Comparison of ENCODE assay signal across 8 cellular contexts in genomic region chr15:65133550-65134200, GRCh38. TPM values are rescaled to one million over a fixed set of nuclear protein-coding genes. Genes with fewer than 3 reads are reported as not detected.
DNase-seq lines count a peak whose midpoint lies in the region; ATAC-seq and TF ChIP-seq lines count a peak whose summit lies in the region.

Gene PDCD7 (minus strand): TSS chr15:65133808. CDS start chr15:65133781, 27 bp downstream.

- peak; percentile 85 for ATAC-seq in HG02642 (IDR thresholded peaks at IDR 0.05; ENCODE audit: poor library complexity, unreplicated experiment)

- H3K9me3 ChIP-seq in SU-DHL-6 (ENCODE audit: insufficient read depth, low read length) (peaks cover 7% of the 10 kb centered on the region; the same call in 1 of the 2 replicates), cardiac muscle cell (ENCODE audit: low read depth) (no peaks in the 10 kb centered on the region), parathyroid adenoma (ENCODE audit: control insufficient read depth, low read length) (no peaks in the 10 kb centered on the region), tibial nerve (no peaks in the 10 kb centered on the region)

- H4K20me1 ChIP-seq in SU-DHL-6 (ENCODE audit: low read depth, low read length): no peaks in the 10 kb centered on the region

- peak in 1 of 2 donors; percentile 88 for TF ChIP-seq EP300 in tibial nerve (IDR thresholded peaks at IDR 0.05)

- no peak for TF ChIP-seq CTCF in GM10248 (IDR thresholded peaks at IDR 0.05; ENCODE audit: control extremely low read depth, extremely low read depth, low read depth, missing control alignments)
- no peak for TF ChIP-seq CTCF in SU-DHL-6 (IDR thresholded peaks at IDR 0.05; ENCODE audit: insufficient read depth, low read length, poor library complexity, severe bottlenecking)
- no peak for TF ChIP-seq CTCF in cardiac muscle cell (IDR thresholded peaks at IDR 0.05; ENCODE audit: low read depth, low read length)
- TF ChIP-seq CTCF in parathyroid adenoma (IDR thresholded peaks at IDR 0.05): no peak
- TF ChIP-seq CTCF in tibial nerve (IDR thresholded peaks at IDR 0.05): no peak

- H3K4me3 ChIP-seq in SU-DHL-6 (ENCODE audit: insufficient read depth, low read length, poor library complexity, severe bottlenecking): peak within 1 kb of the TSS; percentile 81
- H3K4me3 ChIP-seq in cardiac muscle cell: peak within 1 kb of the TSS; percentile 88
- H3K4me3 ChIP-seq in parathyroid adenoma (ENCODE audit: low read depth, low read length): peak within 1 kb of the TSS; percentile 78
- H3K4me3 ChIP-seq in tibial nerve: peak within 1 kb of the TSS; percentile 71 to 99 (median 93)

- H3K36me3 ChIP-seq in SU-DHL-6 (ENCODE audit: low read length) (0 out of 2 replicates have a peak, but pooled peaks cover under 1% of the 10 kb centered on the region), cardiac muscle cell (peaks cover 9% of the 10 kb centered on the region), parathyroid adenoma (ENCODE audit: control insufficient read depth, insufficient read depth, low read length) (no peaks in the 10 kb centered on the region), tibial nerve (peaks cover 0 to 31% (median 5%) of the 10 kb centered on the region in 3 donors)

- 1% methylated on average over 27 to 45 of the region's 45 CpGs for WGBS in tibial nerve, 2 donors

- H3K27me3 ChIP-seq in SU-DHL-6 (ENCODE audit: low read length) (no peaks in the 10 kb centered on the region), cardiac muscle cell (no peaks in the 10 kb centered on the region), parathyroid adenoma (ENCODE audit: control insufficient read depth, insufficient read depth, low read length) (no peaks in the 10 kb centered on the region), tibial nerve (no peaks in the 10 kb centered on the region)

- H3F3A ChIP-seq in SU-DHL-6 (ENCODE audit: insufficient read depth): no peaks in the 10 kb centered on the region

- POLR2A ChIA-PET in GM10248 (lab: Yijun Ruan, JAX): no interaction called here

- peak within 1 kb of the TSS; percentile 87 for H3K4me2 ChIP-seq in SU-DHL-6 (ENCODE audit: low read depth, low read length, poor library complexity, severe bottlenecking)
- peak within 1 kb of the TSS; percentile 82 for H3K4me2 ChIP-seq in parathyroid adenoma (ENCODE audit: low read length)

- H3K4me1 ChIP-seq in cardiac muscle cell (ENCODE audit: low read depth) (peaks cover 10% of the 10 kb centered on the region), parathyroid adenoma (peaks cover 4% of the 10 kb centered on the region), tibial nerve (peaks cover 0 to 40% (median 14%) of the 10 kb centered on the region in 4 donors)

- peak; percentile 31 to 66 for TF ChIP-seq POLR2A in tibial nerve (IDR thresholded peaks at IDR 0.05)

- H3K27ac ChIP-seq in SU-DHL-6 (ENCODE audit: low read depth, low read length) (peak within 1 kb of the TSS; percentile 57), cardiac muscle cell (peak within 1 kb of the TSS; percentile 95), parathyroid adenoma (peak within 1 kb of the TSS; percentile 69), tibial nerve (peak within 1 kb of the TSS; percentile 68 to 93 (median 88))

- no peaks in the 10 kb centered on the region for H3K9me2 ChIP-seq in SU-DHL-6 (replicated peaks; ENCODE audit: insufficient read depth, low read length)

- H3K79me2 ChIP-seq in SU-DHL-6 (ENCODE audit: insufficient read depth, low read length) (peaks cover 24% of the 10 kb centered on the region), parathyroid adenoma (peaks cover 14% of the 10 kb centered on the region)

- H3K9ac ChIP-seq in SU-DHL-6 (ENCODE audit: low read length) (peak within 1 kb of the TSS; percentile 84), parathyroid adenoma (no peak within 1 kb of the TSS)

- H2AFZ ChIP-seq in SU-DHL-6 (ENCODE audit: low read depth, low read length, severe bottlenecking): peak within 1 kb of the TSS; percentile 95
- H2AFZ ChIP-seq in parathyroid adenoma: peak within 1 kb of the TSS; percentile 80

- CTCF ChIA-PET in GM10248 (lab: Yijun Ruan, JAX): interaction anchor here (0.8 to 1.2 kb wide), 5 partner anchors 11 to 164 kb away, joined by 3 to 4 read pairs (median 4); no protein-coding TSS in a partner anchor

- DNase-seq in GM10248 (ENCODE audit: extremely low spot score) (peak; percentile 95), NCI-H128 (lab: John Stamatoyannopoulos, UW; ENCODE audit: unreplicated experiment) (peak; percentile 67), cardiac muscle cell (ENCODE audit: low read depth in 1 of 2, low spot score in 1 of 2) (peak; percentile 94), tibial nerve (ENCODE audit: low spot score in 2 of 2) (peak; percentile 64 to 78)
- peak; percentile 63 for DNase-seq in activated naive CD8-positive, alpha-beta T cell treated with anti-CD3 and anti-CD28 coated beads, Interleukin-2, amount 50 U/mL, for 16 hours (ENCODE audit: low read depth, low spot score)

RNA-seq across cellular contexts. Expression of gene PDCD7, which starts in this region (rescaled TPM):
- total RNA-seq in cardiac muscle cell (21.5 and 35.5 TPM in 2 replicates), tibial nerve (10 to 100 TPM; 27.9 to 57.5 (median 37.8) TPM)
- 18.7 and 28.4 TPM in 2 replicates for polyA plus RNA-seq in cardiac muscle cell

Comparison
In these comparisons a context has a peak if more than half of its experiments do, and no peak if none do; other contexts are left out.
1. Peak in every context shown above with its lines: DNase-seq, ATAC-seq, H3K4me3 ChIP-seq and H3K27ac ChIP-seq.